In the genomic region with DNA sequence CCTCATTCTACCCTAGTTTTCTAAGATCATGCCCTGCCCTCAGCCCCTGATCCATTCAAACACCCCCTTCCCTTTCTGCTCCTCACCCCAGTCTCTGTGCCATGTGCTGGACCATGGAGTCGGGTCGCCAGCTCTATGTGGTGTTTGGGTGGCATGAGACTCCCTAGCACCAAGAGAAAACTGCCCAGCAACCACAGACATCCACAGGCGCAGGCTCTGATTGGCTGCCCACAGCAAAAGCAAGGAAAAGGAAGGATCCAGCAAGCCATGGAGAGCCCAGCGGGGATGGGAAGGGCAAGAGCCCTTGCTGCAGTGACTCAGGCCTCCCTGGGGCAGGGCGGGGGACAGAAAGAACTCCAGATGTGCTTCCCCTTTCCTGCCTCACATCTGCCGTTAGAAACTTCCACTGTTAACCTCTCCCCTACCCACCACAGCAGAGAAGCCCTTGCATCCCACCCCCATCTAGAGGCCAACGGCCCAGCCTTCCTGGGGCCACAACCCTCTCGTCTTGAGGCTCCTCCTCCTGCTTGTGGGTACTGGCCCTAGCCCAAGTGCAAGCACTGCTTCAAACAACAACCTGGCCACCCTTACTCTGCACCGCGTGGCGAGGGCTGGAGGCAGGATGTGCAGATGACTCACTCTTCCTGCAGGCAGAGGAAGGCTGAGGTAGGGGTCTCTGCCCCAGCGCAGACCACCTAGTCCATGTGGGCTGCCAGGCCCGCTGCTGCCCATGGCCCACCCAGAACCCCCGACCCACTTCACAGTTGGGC, we compare ENCODE assay signal across 1 cellular context.
TF ChIP-seq lines count a peak whose summit lies in the region.

No MANE protein-coding gene starts in this region.

TF ChIP-seq in K562, 482 proteins besides CTCF, POLR2A, EP300 and RAD21 (continued from another document and continues in another):
- TF ChIP-seq NONO (IDR thresholded peaks at IDR 0.05; ENCODE audit: low read depth in 2 of 2, low read length in 1 of 2) (0 out of 4 replicates have a peak, but pooled peaks of 1 of the 2 experiments have one; percentile 41), ZNF639 (CRISPR knock-in tag; conservative IDR thresholded peaks at IDR 0.05 in 1 of 2, IDR thresholded peaks at IDR 0.05 in 1 of 2) (peak in 1 of 2 experiments; percentile 20; a peak in 1 of 4 replicates), YY1 (IDR thresholded peaks at IDR 0.05; ENCODE audit: borderline replicate concordance in 1 of 3, control insufficient read depth in 1 of 3, extremely low read depth in 1 of 3, insufficient read depth in 3 of 3, insufficient read length in 1 of 3, insufficient replicate concordance in 2 of 3, low read depth in 1 of 3, low read length in 2 of 3) (no peak), ZNF75A (CRISPR knock-in tag; IDR thresholded peaks at IDR 0.05) (0 out of 2 replicates have a peak, but pooled peaks have one; percentile 29), MTA1 (IDR thresholded peaks at IDR 0.05; ENCODE audit: borderline replicate concordance) (no peak), RFX7 (CRISPR knock-in tag; IDR thresholded peaks at IDR 0.05) (no peak), CCNT2 (IDR thresholded peaks at IDR 0.05; ENCODE audit: borderline replicate concordance, extremely low read depth, insufficient read length, low read depth, low read length) (peak; percentile 19), MBD2 (IDR thresholded peaks at IDR 0.05; ENCODE audit: borderline replicate concordance, low read depth) (peak; percentile 18; the same call in 1 of the 2 replicates), E2F3 (CRISPR knock-in tag; IDR thresholded peaks at IDR 0.05) (0 out of 2 replicates have a peak, but pooled peaks have one; percentile 27), CREM (IDR thresholded peaks at IDR 0.05; ENCODE audit: low read depth) (peak; percentile 33; the same call in 1 of the 2 replicates), UBTF (IDR thresholded peaks at IDR 0.05; ENCODE audit: borderline replicate concordance in 1 of 2, low read depth in 2 of 2, low read length in 2 of 2) (peak in 1 of 2 experiments; percentile 43; a peak in 1 of 4 replicates), PHTF2 (CRISPR knock-in tag; IDR thresholded peaks at IDR 0.05) (no peak), NFE2 (IDR thresholded peaks at IDR 0.05; ENCODE audit: low read depth) (peak; percentile 85), NFIC (IDR thresholded peaks at IDR 0.05) (peak; percentile 76), MNT (conservative IDR thresholded peaks at IDR 0.05) (peak; percentile 42 to 69; a peak in 3 of 4 replicates), NR4A1 (CRISPR knock-in tag; IDR thresholded peaks at IDR 0.05) (0 out of 2 replicates have a peak, but pooled peaks have one; percentile 26), NR4A1 (tag; IDR thresholded peaks at IDR 0.05) (0 out of 2 replicates have a peak, but pooled peaks have one; percentile 19), CTBP1 (IDR thresholded peaks at IDR 0.05; ENCODE audit: borderline replicate concordance) (peak; percentile 90), RBFOX2 (IDR thresholded peaks at IDR 0.05; ENCODE audit: low read depth, low read length) (peak; percentile 58), MAZ (CRISPR knock-in tag; conservative IDR thresholded peaks at IDR 0.05 in 1 of 2, IDR thresholded peaks at IDR 0.05 in 1 of 2) (peak; percentile 47 to 50; a peak in 1 of 4 replicates), RFX1 (IDR thresholded peaks at IDR 0.05) (no peak), HEY1 (CRISPR knock-in tag; IDR thresholded peaks at IDR 0.05; ENCODE audit: borderline replicate concordance) (no peak), MCM5 (IDR thresholded peaks at IDR 0.05; ENCODE audit: low read depth) (no peak), HDAC2 (IDR thresholded peaks at IDR 0.05) (peak; percentile 63; the same call in 1 of the 2 replicates), ZNF318 (IDR thresholded peaks at IDR 0.05; ENCODE audit: borderline replicate concordance in 1 of 2, low read depth in 1 of 2) (no peak), HDAC1 (IDR thresholded peaks at IDR 0.05) (peak in 1 of 2 experiments; percentile 40; a peak in 1 of 4 replicates), DMBX1 (CRISPR knock-in tag; IDR thresholded peaks at IDR 0.05; ENCODE audit: borderline replicate concordance) (0 out of 2 replicates have a peak, but pooled peaks have one; percentile 12)
- TF ChIP-seq, protein P1, sequence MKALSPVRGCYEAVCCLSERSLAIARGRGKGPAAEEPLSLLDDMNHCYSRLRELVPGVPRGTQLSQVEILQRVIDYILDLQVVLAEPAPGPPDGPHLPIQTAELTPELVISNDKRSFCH (CRISPR knock-in tag; IDR thresholded peaks at IDR 0.05), result 0 out of 2 replicates have a peak, but pooled peaks have one; percentile 37
- TF ChIP-seq, protein P1 (tag; IDR thresholded peaks at IDR 0.05), result no peak
- TF ChIP-seq, protein P2, sequence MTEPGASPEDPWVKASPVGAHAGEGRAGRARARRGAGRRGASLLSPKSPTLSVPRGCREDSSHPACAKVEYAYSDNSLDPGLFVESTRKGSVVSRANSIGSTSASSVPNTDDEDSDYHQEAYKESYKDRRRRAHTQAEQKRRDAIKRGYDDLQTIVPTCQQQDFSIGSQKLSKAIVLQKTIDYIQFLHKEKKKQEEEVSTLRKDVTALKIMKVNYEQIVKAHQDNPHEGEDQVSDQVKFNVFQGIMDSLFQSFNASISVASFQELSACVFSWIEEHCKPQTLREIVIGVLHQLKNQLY (CRISPR knock-in tag; conservative IDR thresholded peaks at IDR 0.05), result 0 out of 4 replicates have a peak, but pooled peaks of 1 of the 2 experiments have one; percentile 56
- TF ChIP-seq, protein P3, sequence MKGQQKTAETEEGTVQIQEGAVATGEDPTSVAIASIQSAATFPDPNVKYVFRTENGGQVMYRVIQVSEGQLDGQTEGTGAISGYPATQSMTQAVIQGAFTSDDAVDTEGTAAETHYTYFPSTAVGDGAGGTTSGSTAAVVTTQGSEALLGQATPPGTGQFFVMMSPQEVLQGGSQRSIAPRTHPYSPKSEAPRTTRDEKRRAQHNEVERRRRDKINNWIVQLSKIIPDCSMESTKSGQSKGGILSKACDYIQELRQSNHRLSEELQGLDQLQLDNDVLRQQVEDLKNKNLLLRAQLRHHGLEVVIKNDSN (CRISPR knock-in tag; IDR thresholded peaks at IDR 0.05), result peak; percentile 45; the same call in 1 of the 2 replicates
- TF ChIP-seq, protein P4, sequence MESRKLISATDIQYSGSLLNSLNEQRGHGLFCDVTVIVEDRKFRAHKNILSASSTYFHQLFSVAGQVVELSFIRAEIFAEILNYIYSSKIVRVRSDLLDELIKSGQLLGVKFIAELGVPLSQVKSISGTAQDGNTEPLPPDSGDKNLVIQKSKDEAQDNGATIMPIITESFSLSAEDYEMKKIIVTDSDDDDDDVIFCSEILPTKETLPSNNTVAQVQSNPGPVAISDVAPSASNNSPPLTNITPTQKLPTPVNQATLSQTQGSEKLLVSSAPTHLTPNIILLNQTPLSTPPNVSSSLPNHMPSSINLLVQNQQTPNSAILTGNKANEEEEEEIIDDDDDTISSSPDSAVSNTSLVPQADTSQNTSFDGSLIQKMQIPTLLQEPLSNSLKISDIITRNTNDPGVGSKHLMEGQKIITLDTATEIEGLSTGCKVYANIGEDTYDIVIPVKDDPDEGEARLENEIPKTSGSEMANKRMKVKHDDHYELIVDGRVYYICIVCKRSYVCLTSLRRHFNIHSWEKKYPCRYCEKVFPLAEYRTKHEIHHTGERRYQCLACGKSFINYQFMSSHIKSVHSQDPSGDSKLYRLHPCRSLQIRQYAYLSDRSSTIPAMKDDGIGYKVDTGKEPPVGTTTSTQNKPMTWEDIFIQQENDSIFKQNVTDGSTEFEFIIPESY (CRISPR knock-in tag; IDR thresholded peaks at IDR 0.05), result peak; percentile 10; the same call in 1 of the 2 replicates
- TF ChIP-seq, protein P5, sequence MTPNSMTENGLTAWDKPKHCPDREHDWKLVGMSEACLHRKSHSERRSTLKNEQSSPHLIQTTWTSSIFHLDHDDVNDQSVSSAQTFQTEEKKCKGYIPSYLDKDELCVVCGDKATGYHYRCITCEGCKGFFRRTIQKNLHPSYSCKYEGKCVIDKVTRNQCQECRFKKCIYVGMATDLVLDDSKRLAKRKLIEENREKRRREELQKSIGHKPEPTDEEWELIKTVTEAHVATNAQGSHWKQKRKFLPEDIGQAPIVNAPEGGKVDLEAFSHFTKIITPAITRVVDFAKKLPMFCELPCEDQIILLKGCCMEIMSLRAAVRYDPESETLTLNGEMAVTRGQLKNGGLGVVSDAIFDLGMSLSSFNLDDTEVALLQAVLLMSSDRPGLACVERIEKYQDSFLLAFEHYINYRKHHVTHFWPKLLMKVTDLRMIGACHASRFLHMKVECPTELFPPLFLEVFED (CRISPR knock-in tag; conservative IDR thresholded peaks at IDR 0.05), result 0 out of 2 replicates have a peak, but pooled peaks have one; percentile 41
